11 cellular contexts compared by ENCODE assay signal in genomic region chr16:70174387-70174932, GRCh38. TPM values are rescaled to one million over a fixed set of nuclear protein-coding genes. Genes with fewer than 3 reads are reported as not detected.
DNase-seq lines count a peak whose midpoint lies in the region; ATAC-seq, FAIRE-seq and TF ChIP-seq lines count a peak whose summit lies in the region.
"Not testable (repeated sequence)": the region's sequence is repeated elsewhere in the genome, so short reads cannot be mapped to it uniquely, and the experiment has no call there.
"Had no signal": no experiment of that assay in that cellular context is flagged by ENCODE, and none has a peak within 500 bp of the region (broad histone marks: within the 10 kb centered on the region; RNA-seq: fewer than 3 reads in every experiment).

No MANE protein-coding gene starts in this region.

- TF ChIP-seq EP300 in A549 (IDR thresholded peaks at IDR 0.05): not testable (repeated sequence)

- not testable (repeated sequence) for H3K27me3 ChIP-seq in RWPE2 (ENCODE audit: insufficient read depth, poor library complexity, severe bottlenecking); foreskin keratinocyte; right cardiac atrium (ENCODE audit: control insufficient read depth, insufficient read depth); right lobe of liver

- H3K4me1 ChIP-seq in A549; RWPE2 (ENCODE audit: insufficient read depth, poor library complexity, severe bottlenecking); foreskin keratinocyte; right cardiac atrium (ENCODE audit: control insufficient read depth, insufficient read depth, low read length); right lobe of liver: not testable (repeated sequence)

- WGBS in A549 (ENCODE audit: missing lambda C conversion rate): 73% methylated on average over 6 of the region's 21 CpGs
- 48% methylated on average over 6 of the region's 21 CpGs for WGBS in right cardiac atrium
- 87% methylated on average over 4 of the region's 21 CpGs for WGBS in right lobe of liver (ENCODE audit: insufficient coverage, low coverage, low lambda C conversion rate, missing lambda C conversion rate)

- not testable (repeated sequence) for H3K4me1 Mint-ChIP-seq in stimulated activated naive CD8-positive, alpha-beta T cell treated with anti-CD3 and anti-CD28 coated beads, Interleukin-15, amount 100 ng/mL, for 72 hours

- H3K4me3 Mint-ChIP-seq in stimulated activated naive CD8-positive, alpha-beta T cell treated with anti-CD3 and anti-CD28 coated beads, Interleukin-15, amount 100 ng/mL, for 72 hours: not testable (repeated sequence)

- H3K27ac Mint-ChIP-seq in activated naive CD4-positive, alpha-beta T cell treated with anti-CD3 and anti-CD28 coated beads, Interleukin-2, amount 50 U/mL, for 72 hours; stimulated activated naive CD8-positive, alpha-beta T cell treated with anti-CD3 and anti-CD28 coated beads, Interleukin-15, amount 100 ng/mL, for 72 hours: not testable (repeated sequence)

- not testable (repeated sequence) for DNase-seq in A549 (ENCODE audit: low read depth in 1 of 2, low spot score in 1 of 2); RWPE2 (ENCODE audit: low spot score); activated naive CD4-positive, alpha-beta T cell treated with anti-CD3 and anti-CD28 coated beads, Interleukin-2, amount 50 U/mL, for 72 hours (ENCODE audit: low spot score in 2 of 2); foreskin keratinocyte; right cardiac atrium; right lobe of liver; omental fat pad (ENCODE audit: low spot score); stimulated activated naive CD8-positive, alpha-beta T cell treated with anti-CD3 and anti-CD28 coated beads, Interleukin-15, amount 100 ng/mL, for 72 hours

- TF ChIP-seq CTCF in A549 (IDR thresholded peaks at IDR 0.05); RWPE2 (IDR thresholded peaks at IDR 0.05; ENCODE audit: poor library complexity, severe bottlenecking); foreskin keratinocyte (conservative IDR thresholded peaks at IDR 0.05); right lobe of liver (IDR thresholded peaks at IDR 0.05); omental fat pad (IDR thresholded peaks at IDR 0.05): not testable (repeated sequence)

- H3K27me3 Mint-ChIP-seq in stimulated activated naive CD8-positive, alpha-beta T cell treated with anti-CD3 and anti-CD28 coated beads, Interleukin-15, amount 100 ng/mL, for 72 hours: not testable (repeated sequence)

- CTCF ChIA-PET in A549 (lab: Yijun Ruan, JAX): not testable (repeated sequence)

- FAIRE-seq in A549 (lab: Jason Lieb, UNC): not testable (repeated sequence)

- not testable (repeated sequence) for H3K4me3 ChIP-seq in A549; RWPE2 (ENCODE audit: severe bottlenecking); right cardiac atrium (ENCODE audit: low read length); right lobe of liver

- TF ChIP-seq RAD21 in A549 (conservative IDR thresholded peaks at IDR 0.05 in 1 of 2, IDR thresholded peaks at IDR 0.05 in 1 of 2): not testable (repeated sequence)

- not testable (repeated sequence) for H3K4me2 ChIP-seq in A549

- H3K36me3 Mint-ChIP-seq in activated naive CD4-positive, alpha-beta T cell treated with anti-CD3 and anti-CD28 coated beads, Interleukin-2, amount 50 U/mL, for 72 hours: not testable (repeated sequence)

- ATAC-seq in A549 (peak; percentile 39 to 53), RWPE2 (ENCODE audit: low read depth) (peak; percentile 17; the same call in 2 of the 3 replicates), foreskin keratinocyte (peak; percentile 22), right cardiac atrium (peak; percentile 32 to 49), right lobe of liver (peak in 3 of 4 donors; percentile 26 to 47 (median 37)), omental fat pad (ENCODE audit: low FRiP score) (peak; percentile 16)
- ATAC-seq in activated naive CD4-positive, alpha-beta T cell treated with anti-CD3 and anti-CD28 coated beads, Interleukin-2, amount 50 U/mL, for 72 hours: peak; percentile 20 to 29
- peak; percentile 58 for ATAC-seq in stimulated activated naive CD8-positive, alpha-beta T cell treated with anti-CD3 and anti-CD28 coated beads, Interleukin-15, amount 100 ng/mL, for 72 hours

- not testable (repeated sequence) for H3K9me3 Mint-ChIP-seq in activated naive CD4-positive, alpha-beta T cell treated with anti-CD3 and anti-CD28 coated beads, Interleukin-2, amount 50 U/mL, for 72 hours; stimulated activated naive CD8-positive, alpha-beta T cell treated with anti-CD3 and anti-CD28 coated beads, Interleukin-15, amount 100 ng/mL, for 72 hours

- not testable (repeated sequence) for H3K27ac ChIP-seq in A549; RWPE2 (ENCODE audit: poor library complexity, severe bottlenecking); foreskin keratinocyte; right cardiac atrium (ENCODE audit: low read length); right lobe of liver

- not testable (repeated sequence) for H3K9me3 ChIP-seq in A549; RWPE2 (ENCODE audit: severe bottlenecking); right cardiac atrium (ENCODE audit: control insufficient read depth, low read length); right lobe of liver

- POLR2A ChIA-PET in A549 (lab: Yijun Ruan, JAX): not testable (repeated sequence)

- TF ChIP-seq POLR2A in A549 (IDR thresholded peaks at IDR 0.05; ENCODE audit: low read length); right lobe of liver (IDR thresholded peaks at IDR 0.05): not testable (repeated sequence)

- H3K36me3 ChIP-seq in RWPE2 (ENCODE audit: low read depth); right lobe of liver: not testable (repeated sequence)

- intact Hi-C loops in right cardiac atrium (cut with DNase I); right lobe of liver (cut with DNase I): not testable (repeated sequence)

RNA-seq across cellular contexts. Expression of gene CLEC18C, which starts 0.9 kb away (rescaled TPM):
- 0.13 and 0.16 TPM in 2 replicates for polyA plus RNA-seq in A549 (2011; rRNA removed)
- polyA plus RNA-seq in A549 (2012; cell fraction: cytosol; rRNA removed): 0.08 and 0.19 TPM in 2 replicates
- 0.76 and 0.89 TPM in 2 replicates for polyA plus RNA-seq in A549 (2012; cell fraction: nucleus; rRNA removed)
- polyA plus RNA-seq in A549 (2017; fragmentation: RNase III; extraction: RNeasy Plus Mini Kit Qiagen cat#74134 plus additional on column Dnase treatment): 0.09 to 0.18 TPM (median 0.15 TPM) in 3 replicates
- not detected in 2 replicates for polyA minus RNA-seq in A549 (2011; rRNA and poly(A)+ RNA removed)
- not detected for total RNA-seq in activated naive CD4-positive, alpha-beta T cell treated with anti-CD3 and anti-CD28 coated beads, Interleukin-2, amount 50 U/mL, for 72 hours
- 0.07 TPM in 1 of 2 replicates, not detected in the other for total RNA-seq in foreskin keratinocyte
- 0.02 TPM in 1 of 2 replicates, not detected in the other for polyA plus RNA-seq in foreskin keratinocyte
- total RNA-seq in right cardiac atrium: under 1 TPM in 2 of 4 donors, not detected in 2; 0.18 to 0.31 TPM
- not detected for polyA plus RNA-seq in right cardiac atrium
- total RNA-seq in right lobe of liver: under 1 TPM in 4 of 6 experiments, not detected in 2; 0.10 to 0.56 (median 0.47) TPM
- total RNA-seq in omental fat pad: under 1 TPM in 1 of 4 donors, not detected in 3; 0.63 TPM
- total RNA-seq: H1, HT1080 had no signal
- polyA plus RNA-seq: CD8-positive, alpha-beta memory T cell had no signal
